ENCODE assay signal across 25 cellular contexts in genomic region chr9:85897853-85898252, GRCh38. TPM values are rescaled to one million over a fixed set of nuclear protein-coding genes. Genes with fewer than 3 reads are reported as not detected.
DNase-seq lines count a peak whose midpoint lies in the region; ATAC-seq and FAIRE-seq lines count a peak whose summit lies in the region.
"Had no signal": no experiment of that assay in that cellular context is flagged by ENCODE, and none has a peak within 500 bp of the region (broad histone marks: within the 10 kb centered on the region; RNA-seq: fewer than 3 reads in every experiment).

No MANE protein-coding gene starts in this region.

- ATAC-seq in T-helper 17 cell (no peak), HG02938 (IDR thresholded peaks at IDR 0.05; ENCODE audit: unreplicated experiment) (no peak)
- ATAC-seq: activated CD4-positive, alpha-beta T cell treated with anti-CD3 and anti-CD28 coated beads for 36 hours; activated CD8-positive, alpha-beta T cell treated with anti-CD3 and anti-CD28 coated beads, Interleukin-2, amount 10 ng/mL, durations not matched to agents 7 days and 5 days; GM23338; stimulated activated effector memory CD8-positive, alpha-beta T cell treated with anti-CD3 and anti-CD28 coated beads, Interleukin-12 subunit alpha, Interleukin-12 subunit beta, amount 100 ng/mL, for 72 hours had no signal

- peaks cover 22% of the 10 kb centered on the region for H3K27me3 Mint-ChIP-seq in T-helper 17 cell
- H3K27me3 Mint-ChIP-seq: activated CD4-positive, alpha-beta T cell treated with anti-CD3 and anti-CD28 coated beads for 36 hours; activated naive CD8-positive, alpha-beta T cell had no signal

- no peak overlapping the region for H3K4me3 Mint-ChIP-seq in T-helper 17 cell
- H3K4me3 Mint-ChIP-seq: activated CD4-positive, alpha-beta T cell treated with anti-CD3 and anti-CD28 coated beads for 36 hours; activated CD8-positive, alpha-beta T cell treated with anti-CD3 and anti-CD28 coated beads, Interleukin-2, amount 10 ng/mL, durations not matched to agents 7 days and 5 days; activated naive CD8-positive, alpha-beta T cell; GM23338; nephron progenitor cell; stimulated activated effector memory CD8-positive, alpha-beta T cell treated with anti-CD3 and anti-CD28 coated beads, Interleukin-12 subunit alpha, Interleukin-12 subunit beta, amount 100 ng/mL, for 72 hours; T-helper 1 cell treated with Interleukin-12 subunit alpha and Interleukin-12 subunit beta and Interleukin-4 antibody, amounts not matched to agents 30 μg/mL and 1 μg/mL, for 36 hours had no signal

- peak; percentile 30 for FAIRE-seq in urothelium cell line (lab: Jason Lieb, UNC)
- FAIRE-seq: colon had no signal

- H3K27ac Mint-ChIP-seq in T-helper 17 cell: peak overlapping the region; percentile 41
- H3K27ac Mint-ChIP-seq: activated CD4-positive, alpha-beta T cell treated with anti-CD3 and anti-CD28 coated beads for 36 hours; activated CD8-positive, alpha-beta T cell treated with anti-CD3 and anti-CD28 coated beads, Interleukin-2, amount 10 ng/mL, durations not matched to agents 7 days and 5 days; activated naive CD8-positive, alpha-beta T cell; activated T-helper 2 cell treated with anti-CD3 and anti-CD28 coated beads, Interferon-gamma antibody, Interleukin-2, Interleukin-4, amounts not matched to agents 10 μg/mL and 5 μg/mL and 100 μg/mL, durations not matched to agents 14 hours and 24 hours and 36 hours; GM23338; nephron progenitor cell; stimulated activated effector memory CD8-positive, alpha-beta T cell treated with anti-CD3 and anti-CD28 coated beads, Interleukin-12 subunit alpha, Interleukin-12 subunit beta, amount 100 ng/mL, for 72 hours; T-helper 1 cell treated with Interleukin-12 subunit alpha and Interleukin-12 subunit beta and Interleukin-4 antibody, amounts not matched to agents 30 μg/mL and 1 μg/mL, for 36 hours had no signal

- no peaks in the 10 kb centered on the region for H3K36me3 Mint-ChIP-seq in T-helper 17 cell (ENCODE audit: low read depth)
- H3K36me3 Mint-ChIP-seq: stimulated activated effector memory CD8-positive, alpha-beta T cell treated with anti-CD3 and anti-CD28 coated beads, Interleukin-12 subunit alpha, Interleukin-12 subunit beta, amount 100 ng/mL, for 72 hours had no signal

- peaks cover 2% of the 10 kb centered on the region for H3K4me1 Mint-ChIP-seq in T-helper 17 cell
- H3K4me1 Mint-ChIP-seq: GM23338; nephron progenitor cell; stimulated activated effector memory CD8-positive, alpha-beta T cell treated with anti-CD3 and anti-CD28 coated beads, Interleukin-12 subunit alpha, Interleukin-12 subunit beta, amount 100 ng/mL, for 72 hours had no signal

- no peaks in the 10 kb centered on the region for H3K9me3 ChIP-seq in T-helper 17 cell (ENCODE audit: control insufficient read depth, low read length, poor library complexity, severe bottlenecking)
- H3K9me3 ChIP-seq: breast epithelium, left lung had no signal

- DNase-seq in HT1080 (ENCODE audit: low read depth) (peak; percentile 7), NOMO-1 treated with DMSO at 0.1 percent for 48 hours (lab: John Stamatoyannopoulos, UW; ENCODE audit: unreplicated experiment) (peak; percentile 59), T-helper 17 cell (no peak), urothelium cell line (ENCODE audit: low spot score) (no peak)
- no peak for DNase-seq in stimulated activated CD4-positive, alpha-beta T cell treated with anti-CD3 and anti-CD28 coated beads, Interleukin-12 subunit alpha, Interleukin-12 subunit beta, amount 100 ng/mL, for 4 hours
- DNase-seq in activated CD4-positive, alpha-beta T cell treated with anti-CD3 and anti-CD28 coated beads, Interleukin-2, amount 50 U/mL, for 1 hour: no peak
- DNase-seq: activated CD4-positive, alpha-beta T cell treated with anti-CD3 and anti-CD28 coated beads for 36 hours; activated CD8-positive, alpha-beta T cell treated with anti-CD3 and anti-CD28 coated beads, Interleukin-2, amount 10 ng/mL, durations not matched to agents 7 days and 5 days; DMS79; effector memory CD4-positive, alpha-beta T cell; GDM1; left lung; mesenchymal stem cell; NCI-H2081; NCI-H226; NCI-H526 treated with DMSO at 0.1 percent for 48 hours; nephron progenitor cell had no signal

RNA-seq across cellular contexts. Expression of gene NAA35, which starts 43.1 kb away (rescaled TPM):
- total RNA-seq in HT1080 (2014; rRNA removed; shearing (Covaris generic)): 18.4 and 25.4 TPM in 2 replicates
- polyA plus RNA-seq in HT1080 (2015; cell fraction: cytosol; rRNA removed): 17.8 and 23.4 TPM in 2 replicates
- polyA plus RNA-seq in HT1080 (2015; cell fraction: nucleus; rRNA removed): 33.8 and 37.9 TPM in 2 replicates
- 10 to 100 TPM; 18.8 to 22.3 TPM for total RNA-seq in T-helper 17 cell

Comparison
In these comparisons a context has a peak if more than half of its experiments do, and no peak if none do; other contexts are left out.
1. DNase-seq: peak in HT1080 (single experiment) and NOMO-1 treated with DMSO at 0.1 percent for 48 hours (single experiment); none in T-helper 17 cell (0 of 3), urothelium cell line (single experiment), stimulated activated CD4-positive, alpha-beta T cell treated with anti-CD3 and anti-CD28 coated beads, Interleukin-12 subunit alpha, Interleukin-12 subunit beta, amount 100 ng/mL, for 4 hours (single experiment) and activated CD4-positive, alpha-beta T cell treated with anti-CD3 and anti-CD28 coated beads, Interleukin-2, amount 50 U/mL, for 1 hour (single experiment).